ENCODE assay signal across 9 cellular contexts in the genomic region with DNA sequence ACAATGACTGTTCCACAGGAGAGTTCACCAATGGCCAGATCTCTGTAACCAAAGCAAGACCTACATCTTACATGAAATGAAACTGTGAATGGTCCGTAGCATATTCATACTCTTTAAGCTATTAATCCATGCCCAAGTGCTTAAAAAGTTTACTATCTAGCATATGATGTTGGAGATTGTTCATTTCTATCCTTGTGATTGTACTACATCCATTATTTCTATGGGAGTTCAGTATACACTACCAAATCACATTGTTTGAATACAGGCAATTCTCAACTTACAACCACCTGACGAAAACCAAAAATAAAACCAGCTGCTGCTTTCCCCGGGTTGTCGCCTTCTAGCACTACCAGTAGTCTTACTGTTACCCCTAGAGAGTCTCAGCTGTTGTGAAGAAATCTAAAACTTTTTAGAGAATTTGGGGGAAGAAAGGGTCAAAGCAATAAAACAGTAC. TPM values are rescaled to one million over a fixed set of nuclear protein-coding genes. Genes with fewer than 3 reads are reported as not detected.
A peak's percentile ranks its signal among the peaks of the same experiment; 100 is the strongest.
DNase-seq lines count a peak whose midpoint lies in the region; ATAC-seq and TF ChIP-seq lines count a peak whose summit lies in the region.
"Had no signal": no experiment of that assay in that cellular context is flagged by ENCODE, and none has a peak within 500 bp of the region (broad histone marks: within the 10 kb centered on the region; RNA-seq: fewer than 3 reads in every experiment).

No MANE protein-coding gene starts in this region.

- H4K8ac ChIP-seq in mesenchymal stem cell (ENCODE audit: low read length) = no peak overlapping the region

- no peak overlapping the region for H2BK120ac ChIP-seq in mesenchymal stem cell (ENCODE audit: low read depth, low read length)

- H2BK5ac ChIP-seq in mesenchymal stem cell (ENCODE audit: low read depth, low read length, poor library complexity, severe bottlenecking) = no peak overlapping the region

- no peaks in the 10 kb centered on the region for H3K27me3 ChIP-seq in GM06990 (replicated peaks; ENCODE audit: control insufficient read depth, insufficient read depth, low read length)
- H3K27me3 ChIP-seq in mesenchymal stem cell (ENCODE audit: control insufficient read depth in 1 of 2, insufficient read depth in 1 of 2, low read length in 2 of 2) = no peaks in the 10 kb centered on the region

- no peak overlapping the region for H3K14ac ChIP-seq in mesenchymal stem cell (ENCODE audit: low read length in 2 of 2)

- H3K79me1 ChIP-seq in mesenchymal stem cell (replicated peaks; ENCODE audit: low read length, poor library complexity, severe bottlenecking) = peaks cover 3% of the 10 kb centered on the region

- no peaks in the 10 kb centered on the region for H3K9me3 ChIP-seq in mesenchymal stem cell (ENCODE audit: control insufficient read depth, low read length)

- H2BK12ac ChIP-seq in mesenchymal stem cell (ENCODE audit: low read length in 2 of 2) = no peak overlapping the region

- H3K36me3 ChIP-seq in GM06990 (ENCODE audit: control insufficient read depth, insufficient read depth, low read length) (no peaks in the 10 kb centered on the region; the same call in 1 of the 2 replicates), mesenchymal stem cell (ENCODE audit: control insufficient read depth in 1 of 2, insufficient read depth in 2 of 2, low read depth in 1 of 2, low read length in 2 of 2) (peaks cover 0 to 4% of the 10 kb centered on the region in 2 experiments)

- WGBS in mesenchymal stem cell = no CpG with 5 or more reads among the region's 4 CpGs

- no peaks in the 10 kb centered on the region for H3K4me1 ChIP-seq in mesenchymal stem cell (ENCODE audit: control insufficient read depth, insufficient read depth, low read depth, low read length)

- no peak overlapping the region for H4K91ac ChIP-seq in mesenchymal stem cell (ENCODE audit: low read length)

- H2AK5ac ChIP-seq in mesenchymal stem cell (ENCODE audit: low read length, severe bottlenecking) = no peak overlapping the region

- TF ChIP-seq CTCF in GM06990 (IDR thresholded peaks at IDR 0.05; ENCODE audit: insufficient read depth, low read length, poor library complexity, severe bottlenecking) = no peak

- H2AFZ ChIP-seq in mesenchymal stem cell (ENCODE audit: low read depth, low read length) = no peak overlapping the region

- H3K4ac ChIP-seq in mesenchymal stem cell (ENCODE audit: low read depth in 1 of 2, low read length in 2 of 2) = no peak overlapping the region

- no peak overlapping the region for H3K18ac ChIP-seq in mesenchymal stem cell (ENCODE audit: low read depth in 1 of 2, low read length in 2 of 2)

- H3K23ac ChIP-seq in mesenchymal stem cell (ENCODE audit: low read length in 2 of 2) = no peak overlapping the region

- ATAC-seq in GM19452 (IDR thresholded peaks at IDR 0.05; ENCODE audit: unreplicated experiment) (peak; percentile 78), HG03097 (IDR thresholded peaks at IDR 0.05; ENCODE audit: low FRiP score, unreplicated experiment) (peak; percentile 59)
- ATAC-seq in activated naive CD4-positive, alpha-beta T cell treated with anti-CD3 and anti-CD28 coated beads, Interleukin-2, amount 50 U/mL, for 72 hours = peak; percentile 53 to 55

- H3K36me3 Mint-ChIP-seq in activated naive CD4-positive, alpha-beta T cell treated with anti-CD3 and anti-CD28 coated beads, Interleukin-2, amount 50 U/mL, for 72 hours = peaks cover 5 to 10% of the 10 kb centered on the region in 2 donors

- H3K27ac Mint-ChIP-seq in activated naive CD4-positive, alpha-beta T cell treated with anti-CD3 and anti-CD28 coated beads, Interleukin-2, amount 50 U/mL, for 72 hours = peak overlapping the region; percentile 84 to 89

- no peak overlapping the region for H2BK15ac ChIP-seq in mesenchymal stem cell (ENCODE audit: low read depth, poor library complexity, severe bottlenecking)

- H3K27ac ChIP-seq in mesenchymal stem cell (ENCODE audit: low read length, poor library complexity, severe bottlenecking) = no peak overlapping the region

- DNase-seq in GM06990 (ENCODE audit: extremely low read depth, insufficient read length) = peak; percentile 47
- DNase-seq in activated naive CD4-positive, alpha-beta T cell treated with anti-CD3 and anti-CD28 coated beads, Interleukin-2, amount 50 U/mL, for 72 hours (ENCODE audit: low spot score in 2 of 2) = no peak
- no peak for DNase-seq in COLO668 (lab: John Stamatoyannopoulos, UW; ENCODE audit: unreplicated experiment)
- no peak for DNase-seq in inferior parietal cortex (ENCODE audit: extremely low spot score)
- no peak for DNase-seq in stimulated activated naive CD4-positive, alpha-beta T cell treated with Interleukin-2 at 50 U/mL for 16 hours (lab: John Stamatoyannopoulos, UW)
- no peak for DNase-seq in mesenchymal stem cell
- DNase-seq: DMS79 had no signal

- H3K4me3 ChIP-seq in GM06990 (replicated peaks; ENCODE audit: low read depth, low read length) = peak overlapping the region; percentile 57
- H3K4me3 ChIP-seq in mesenchymal stem cell (ENCODE audit: insufficient read depth in 1 of 2, low read depth in 1 of 2, low read length in 2 of 2) = no peak overlapping the region

- no peak overlapping the region for H3K4me2 ChIP-seq in mesenchymal stem cell (ENCODE audit: low read length, poor library complexity, severe bottlenecking)

- no peaks in the 10 kb centered on the region for H3K9me3 Mint-ChIP-seq in activated naive CD4-positive, alpha-beta T cell treated with anti-CD3 and anti-CD28 coated beads, Interleukin-2, amount 50 U/mL, for 72 hours

- H3K9ac ChIP-seq in mesenchymal stem cell (ENCODE audit: low read length) = no peak overlapping the region

RNA-seq across cellular contexts. Expression of gene HIVEP2, which starts 37.9 kb away (rescaled TPM):
- total RNA-seq in activated naive CD4-positive, alpha-beta T cell treated with anti-CD3 and anti-CD28 coated beads, Interleukin-2, amount 50 U/mL, for 72 hours = 10 to 100 TPM; 23.8 to 33.1 TPM
- 8.5 TPM for polyA plus RNA-seq in mesenchymal stem cell (2013, experiment 1 of 2)
- 8.1 TPM for polyA plus RNA-seq in mesenchymal stem cell (2013, experiment 2 of 2)
